15 cellular contexts compared by ENCODE assay signal in genomic region chr17:29124931-29125270, GRCh38. TPM values are rescaled to one million over a fixed set of nuclear protein-coding genes. Genes with fewer than 3 reads are reported as not detected.
DNase-seq lines count a peak whose midpoint lies in the region; ATAC-seq, FAIRE-seq and TF ChIP-seq lines count a peak whose summit lies in the region.
"Had no signal": no experiment of that assay in that cellular context is flagged by ENCODE, and none has a peak within 500 bp of the region (broad histone marks: within the 10 kb centered on the region; RNA-seq: fewer than 3 reads in every experiment).

No MANE protein-coding gene starts in this region.

- TF ChIP-seq RAD21 in HepG2 (CRISPR knock-in tag; IDR thresholded peaks at IDR 0.05), result no peak

- H3K9me3 ChIP-seq in mammary epithelial cell (replicated peaks; ENCODE audit: insufficient read depth, low read length), result no peaks in the 10 kb centered on the region
- no peaks in the 10 kb centered on the region for H3K9me3 ChIP-seq in adrenal gland (replicated peaks in 1 of 3)
- no peaks in the 10 kb centered on the region for H3K9me3 ChIP-seq in HepG2 (ENCODE audit: low read length)
- H3K9me3 ChIP-seq: uterus had no signal

- CTCF ChIA-PET in MCF 10A (lab: Yijun Ruan, JAX), result interaction anchor here (0.6 to 3.7 kb wide), 28 partner anchors 8 to 635 kb away, joined by 3 to 40 read pairs (median 5); partner anchors contain the start of gene MYO18A
- CTCF ChIA-PET in mammary epithelial cell (lab: Charles Lee; ENCODE audit: low non-redundant PET), result interaction anchor here (0.6 to 1.5 kb wide), 4 partner anchors 131 to 245 kb away, joined by 3 to 14 read pairs (median 6); no protein-coding TSS in a partner anchor
- CTCF ChIA-PET in HepG2 (lab: Yijun Ruan, JAX; ENCODE audit: low intra/inter-chr PET ratio, low total read pairs), result interaction anchor here (2.0 kb wide), 1 partner anchor 19 kb away, joined by 13 read pairs; no protein-coding TSS in a partner anchor

- no peaks in the 10 kb centered on the region for H3K9me3 Mint-ChIP-seq in MCF 10A (ENCODE audit: unreplicated experiment)
- no peaks in the 10 kb centered on the region for H3K9me3 Mint-ChIP-seq in type B pancreatic cell

- in situ Hi-C loops in mammary epithelial cell (cut with MboI; ENCODE audit: low sequenced_read_pairs in 2 of 2), result loop anchor here in 1 of 2 donors (25.0 kb wide), 2 partner anchors 388 to 437 kb away; partner anchors contain the start of genes ABHD15, NEK8, TLCD1 and TP53I13
- in situ Hi-C loops in HepG2 (cut with HindIII; ENCODE audit: extremely low pct_ligation_motif_present, low pct_unique_long_range_greater_than_20kb), result loop anchor here (25.0 kb wide), 1 partner anchor 388 kb away; the partner anchor contains the start of genes NEK8, TLCD1 and TRAF4

- H3K79me2 ChIP-seq in mammary epithelial cell (ENCODE audit: insufficient read depth, low read length) (peaks cover 52% of the 10 kb centered on the region), HepG2 (ENCODE audit: insufficient read depth, low read length) (peaks cover 2% of the 10 kb centered on the region)

- no peak for TF ChIP-seq POLR2A in adrenal gland (IDR thresholded peaks at IDR 0.05)
- no peak for TF ChIP-seq POLR2A in HepG2 (IDR thresholded peaks at IDR 0.05; ENCODE audit: insufficient read depth in 1 of 2, low read depth in 2 of 2, low read length in 2 of 2)

- 100% methylated on average over 5 of the region's 5 CpGs for WGBS in mammary epithelial cell (ENCODE audit: low coverage, missing lambda C conversion rate)
- WGBS in adrenal gland, 4 donors, result 72 to 86% (median 80%) methylated on average over 2 to 5 of the region's 5 CpGs
- 85% methylated on average over 5 of the region's 5 CpGs for WGBS in HepG2 (ENCODE audit: low lambda C conversion rate)

- peaks cover 13% of the 10 kb centered on the region for H3K4me1 Mint-ChIP-seq in MCF 10A (ENCODE audit: insufficient read depth, unreplicated experiment)
- H3K4me1 Mint-ChIP-seq in type B pancreatic cell (ENCODE audit: unreplicated experiment), result peaks cover 5% of the 10 kb centered on the region

- DNase-seq in MCF 10A (ENCODE audit: unreplicated experiment), result peak; percentile 62
- no peak for DNase-seq in mammary epithelial cell
- DNase-seq in adrenal gland, result peak in 5 of 7 donors; percentile 46 to 69 (median 61)
- no peak for DNase-seq in HepG2 (ENCODE audit: low spot score)
- DNase-seq in type B pancreatic cell (ENCODE audit: extremely low spot score, unreplicated experiment), result no peak
- DNase-seq in NCI-H1417 (lab: John Stamatoyannopoulos, UW), result no peak
- no peak for DNase-seq in HCEC 1CT
- DNase-seq: activated CD4-positive, alpha-beta T cell treated with anti-CD3 and anti-CD28 coated beads, Interleukin-2, amount 50 U/mL, for 48 hours; AML-193; effector CD8-positive, alpha-beta T cell; midbrain; NCI-H146; uterus had no signal

- dilution Hi-C loops in mammary epithelial cell (cut with HindIII; ENCODE audit: low sequenced_read_pairs), result loop anchor here (5.0 kb wide), 1 partner anchor 53 kb away; no protein-coding TSS in a partner anchor

- H3K27ac ChIP-seq in mammary epithelial cell (ENCODE audit: insufficient read depth, low read depth, low read length) (no peak overlapping the region), adrenal gland (peak overlapping the region in 1 of 5 donors; percentile 29), HepG2 (ENCODE audit: extremely low read length, insufficient read depth, low read length) (no peak overlapping the region)
- H3K27ac ChIP-seq: uterus had no signal

- intact Hi-C loops in MCF 10A (cut with micrococcal nuclease), result loop anchor here (1.0 kb wide), 2 partner anchors 19 to 245 kb away; no protein-coding TSS in a partner anchor
- intact Hi-C loops in mammary epithelial cell (cut with micrococcal nuclease), result loop anchor here (1.0 kb wide), 4 partner anchors 19 to 245 kb away; no protein-coding TSS in a partner anchor
- intact Hi-C loops in adrenal gland (cut with DNase I), result loop anchor here in 1 of 2 donors (10.0 kb wide), 1 partner anchor 90 kb away; no protein-coding TSS in a partner anchor
- intact Hi-C loops in HepG2 (cut with micrococcal nuclease; ENCODE audit: unreplicated experiment), result loop anchor here (1.0 kb wide), 1 partner anchor 19 kb away; no protein-coding TSS in a partner anchor

- POLR2A ChIA-PET in MCF 10A (lab: Yijun Ruan, JAX), result interaction anchor here (1.0 to 1.6 kb wide), 6 partner anchors 12 to 169 kb away, joined by 3 to 7 read pairs (median 4); partner anchors contain the start of gene NUFIP2
- POLR2A ChIA-PET in HepG2 (lab: Yijun Ruan, JAX), result interaction anchor here (1.5 kb wide), 1 partner anchor 23 kb away, joined by 4 read pairs; no protein-coding TSS in a partner anchor

- H3K27ac Mint-ChIP-seq in MCF 10A (ENCODE audit: low read depth, unreplicated experiment) (peak overlapping the region; percentile 82), type B pancreatic cell (peak overlapping the region; percentile 34)

- peaks cover 11% of the 10 kb centered on the region for H3K36me3 Mint-ChIP-seq in MCF 10A (ENCODE audit: insufficient read depth, unreplicated experiment)
- no peaks in the 10 kb centered on the region for H3K36me3 Mint-ChIP-seq in type B pancreatic cell

- FAIRE-seq in HepG2 (lab: Jason Lieb, UNC), result no peak
- FAIRE-seq: G401.6 had no signal

- no TSS peak for BruUV-seq in MCF 10A (replicated peaks; lab: Mats Ljungman, UMichigan)
- BruUV-seq in mammary epithelial cell (replicated peaks; lab: Mats Ljungman, UMichigan), result no TSS peak
- no TSS peak for BruUV-seq in HepG2 (replicated peaks; lab: Mats Ljungman, UMichigan)

- peaks cover 3% of the 10 kb centered on the region for H3K4me1 ChIP-seq in mammary epithelial cell (ENCODE audit: insufficient read depth, low read length)
- peaks cover 0 to 15% of the 10 kb centered on the region in 2 donors for H3K4me1 ChIP-seq in adrenal gland (replicated peaks in 1 of 2)
- no peaks in the 10 kb centered on the region for H3K4me1 ChIP-seq in HepG2 (ENCODE audit: insufficient read depth, low read length)
- H3K4me1 ChIP-seq: uterus had no signal

- H3K27me3 Mint-ChIP-seq in MCF 10A (ENCODE audit: insufficient read depth, unreplicated experiment), result no peaks in the 10 kb centered on the region
- H3K27me3 Mint-ChIP-seq in type B pancreatic cell, result no peaks in the 10 kb centered on the region

- H3K9ac ChIP-seq in mammary epithelial cell (ENCODE audit: insufficient read depth, low read length) (no peak overlapping the region), HepG2 (ENCODE audit: insufficient read depth, low read depth, low read length) (no peak overlapping the region)

- no peak overlapping the region for H2AFZ ChIP-seq in mammary epithelial cell (ENCODE audit: low read depth, low read length)
- H2AFZ ChIP-seq in HepG2 (ENCODE audit: low read length), result no peak overlapping the region

- H3K27me3 ChIP-seq in mammary epithelial cell (ENCODE audit: insufficient read depth, low read length), result no peaks in the 10 kb centered on the region
- no peaks in the 10 kb centered on the region for H3K27me3 ChIP-seq in adrenal gland
- no peaks in the 10 kb centered on the region for H3K27me3 ChIP-seq in HepG2 (ENCODE audit: control insufficient read depth in 1 of 2, insufficient read depth in 2 of 2, low read length in 2 of 2)
- H3K27me3 ChIP-seq: uterus had no signal

- H3K36me3 ChIP-seq in mammary epithelial cell (ENCODE audit: insufficient read depth, low read length) (peaks cover 11% of the 10 kb centered on the region), adrenal gland (replicated peaks in 1 of 2) (peaks cover 0 to 21% of the 10 kb centered on the region in 2 donors), HepG2 (replicated peaks in 1 of 2; ENCODE audit: control insufficient read depth in 1 of 2, insufficient read depth in 2 of 2, low read length in 2 of 2) (peaks cover 28 to 55% of the 10 kb centered on the region in 2 experiments)
- H3K36me3 ChIP-seq: uterus had no signal

- H4K20me1 ChIP-seq in mammary epithelial cell (ENCODE audit: insufficient read depth, low read length), result no peaks in the 10 kb centered on the region
- H4K20me1 ChIP-seq in HepG2 (ENCODE audit: insufficient read depth, low read length), result peaks cover 34% of the 10 kb centered on the region; the same call in 1 of the 2 replicates

- TF ChIP-seq CTCF in MCF 10A (IDR thresholded peaks at IDR 0.05; ENCODE audit: unreplicated experiment), result no peak
- no peak for TF ChIP-seq CTCF in mammary epithelial cell (conservative IDR thresholded peaks at IDR 0.05 in 1 of 2, IDR thresholded peaks at IDR 0.05 in 1 of 2; ENCODE audit: extremely low read depth in 1 of 2, insufficient read depth in 1 of 2, low read depth in 1 of 2, low read length in 2 of 2)
- no peak for TF ChIP-seq CTCF in adrenal gland (IDR thresholded peaks at IDR 0.05)
- no peak for TF ChIP-seq CTCF in HepG2 (CRISPR knock-in tag; IDR thresholded peaks at IDR 0.05)
- no peak for TF ChIP-seq CTCF in type B pancreatic cell (conservative IDR thresholded peaks at IDR 0.05)

- no peak overlapping the region for H3K4me2 ChIP-seq in mammary epithelial cell (ENCODE audit: insufficient read depth, low read depth, low read length)
- H3K4me2 ChIP-seq in HepG2 (ENCODE audit: low read depth, low read length), result no peak overlapping the region

- H3K4me3 Mint-ChIP-seq in MCF 10A (ENCODE audit: unreplicated experiment), result no peak overlapping the region
- no peak overlapping the region for H3K4me3 Mint-ChIP-seq in type B pancreatic cell

- H3K4me3 ChIP-seq in mammary epithelial cell (replicated peaks in 1 of 3; ENCODE audit: insufficient read depth in 1 of 3, low read depth in 2 of 3, low read length in 3 of 3), result no peak overlapping the region
- H3K4me3 ChIP-seq in adrenal gland, result no peak overlapping the region
- H3K4me3 ChIP-seq in HepG2 (replicated peaks in 1 of 3; ENCODE audit: insufficient read depth in 1 of 3, low read depth in 2 of 3, low read length in 3 of 3), result no peak overlapping the region
- H3K4me3 ChIP-seq: uterus had no signal

- peak; percentile 7; the same call in 1 of the 3 replicates for ATAC-seq in HepG2
- no peak for ATAC-seq in GM19452 (IDR thresholded peaks at IDR 0.05; ENCODE audit: unreplicated experiment)

- no peak for TF ChIP-seq EP300 in HepG2 (IDR thresholded peaks at IDR 0.05; ENCODE audit: low read depth in 2 of 2, low read length in 2 of 2)
- TF ChIP-seq EP300 in HepG2 (CRISPR knock-in tag; IDR thresholded peaks at IDR 0.05; ENCODE audit: borderline replicate concordance), result no peak

RNA-seq across cellular contexts. Expression of gene MYO18A, which starts 55.3 kb away (rescaled TPM):
- 24.0 and 24.8 TPM in 2 replicates for total RNA-seq in MCF 10A (2022)
- 100 to 1,000 TPM in 1 of 2 donors, 10 to 100 TPM in 1; 62.3 to 102 TPM for total RNA-seq in mammary epithelial cell
- polyA plus RNA-seq in mammary epithelial cell, result 17.8 TPM
- polyA minus RNA-seq in mammary epithelial cell, result 131 TPM
- 10 to 100 TPM; 27.0 to 59.0 (median 40.9) TPM for total RNA-seq in adrenal gland
- 10 to 100 TPM; 24.7 to 95.6 (median 42.3) TPM for polyA plus RNA-seq in adrenal gland
- total RNA-seq in HepG2 (2016; rRNA removed; fragmentation: Illumina TruSeq; extraction: Trizol), result 21.2 and 24.8 TPM in 2 replicates
- total RNA-seq in HepG2 (2016; cell fraction: cytosol; rRNA removed; fragmentation: Illumina TruSeq; extraction: Trizol; ENCODE audit: low read depth), result 4.9 and 7.5 TPM in 2 replicates
- total RNA-seq in HepG2 (2016; cell fraction: insoluble cytoplasmic fraction; rRNA removed; fragmentation: Illumina TruSeq; extraction: Trizol), result 16.3 and 25.6 TPM in 2 replicates
- 5.8 and 6.0 TPM in 2 replicates for total RNA-seq in HepG2 (2016; cell fraction: membrane; rRNA removed; fragmentation: Illumina TruSeq; extraction: Trizol)
- 24.8 and 30.3 TPM in 2 replicates for total RNA-seq in HepG2 (2016; cell fraction: nucleus; rRNA removed; fragmentation: Illumina TruSeq; extraction: Trizol)
- 16.8 and 23.2 TPM in 2 replicates for polyA plus RNA-seq in HepG2 (2011; rRNA removed)
- 8.3 and 9.6 TPM in 2 replicates for polyA plus RNA-seq in HepG2 (2011; cell fraction: cytosol; rRNA removed)
- polyA plus RNA-seq in HepG2 (2011; cell fraction: nucleus; rRNA removed), result 155 and 159 TPM in 2 replicates
- 42.0 and 44.5 TPM in 2 replicates for polyA plus RNA-seq in HepG2 (2012)
- 0.96 and 1.4 TPM in 2 replicates for polyA plus RNA-seq in HepG2 (2016; cell fraction: cytosol; fragmentation: Illumina TruSeq; extraction: Trizol; ENCODE audit: low read depth)
- 16.0 and 20.4 TPM in 2 replicates for polyA plus RNA-seq in HepG2 (2016; cell fraction: insoluble cytoplasmic fraction; fragmentation: Illumina TruSeq; extraction: Trizol; ENCODE audit: low read depth)
- polyA plus RNA-seq in HepG2 (2016; cell fraction: membrane; fragmentation: Illumina TruSeq; extraction: Trizol; ENCODE audit: low read depth), result 2.4 and 3.0 TPM in 2 replicates
- polyA plus RNA-seq in HepG2 (2016; cell fraction: nucleus; fragmentation: Illumina TruSeq; extraction: Trizol; ENCODE audit: insufficient read depth, low read depth), result 72.8 and 77.7 TPM in 2 replicates
- 39.4 and 67.1 TPM in 2 replicates for polyA minus RNA-seq in HepG2 (2011; rRNA and poly(A)+ RNA removed; ENCODE audit: low replicate concordance)
- 13.7 and 17.4 TPM in 2 replicates for polyA minus RNA-seq in HepG2 (2011; cell fraction: cytosol; rRNA and poly(A)+ RNA removed)
- polyA minus RNA-seq in HepG2 (2011; cell fraction: nucleus; rRNA and poly(A)+ RNA removed), result 65.8 and 83.4 TPM in 2 replicates
- 46.6 and 49.1 TPM in 2 replicates for total RNA-seq in type B pancreatic cell (ENCODE audit: low replicate concordance)

Comparison
In these comparisons a context has a peak if more than half of its experiments do, and no peak if none do; other contexts are left out.
1. DNase-seq: peak in MCF 10A (single experiment) and adrenal gland (5 of 7); none in mammary epithelial cell (single experiment), HepG2 (single experiment), type B pancreatic cell (single experiment), NCI-H1417 (0 of 3) and HCEC 1CT (single experiment).